In the genomic region with DNA sequence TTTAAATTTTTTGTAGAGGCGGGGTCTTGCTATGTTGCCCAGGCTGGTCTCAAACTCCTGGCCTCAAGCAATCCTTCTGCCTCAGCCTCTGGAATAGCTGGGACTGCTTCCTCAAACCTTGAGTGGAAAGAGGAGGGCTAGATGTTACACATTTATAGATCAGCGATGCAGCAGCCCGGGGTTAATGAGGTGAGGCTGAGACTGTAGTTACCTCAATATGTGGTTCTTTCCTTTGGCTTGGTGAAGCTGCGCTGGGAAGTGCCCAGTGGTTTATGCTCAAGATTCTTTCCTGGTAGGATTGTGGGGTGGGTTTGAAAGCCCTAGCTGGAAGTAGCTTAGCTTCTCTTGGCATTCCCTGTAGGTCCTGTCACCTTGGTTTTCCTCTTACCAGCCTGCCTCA, we compare ENCODE assay signal across 24 cellular contexts. TPM values are rescaled to one million over a fixed set of nuclear protein-coding genes. Genes with fewer than 3 reads are reported as not detected.
DNase-seq lines count a peak whose midpoint lies in the region; ATAC-seq and TF ChIP-seq lines count a peak whose summit lies in the region.
"Had no signal": no experiment of that assay in that cellular context is flagged by ENCODE, and none has a peak within 500 bp of the region (broad histone marks: within the 10 kb centered on the region; RNA-seq: fewer than 3 reads in every experiment).

No MANE protein-coding gene starts in this region.

- no peak overlapping the region for H3K27ac ChIP-seq in right atrium auricular region
- no peak overlapping the region for H3K27ac ChIP-seq in coronary artery
- H3K27ac ChIP-seq: A549 had no signal

- no peaks in the 10 kb centered on the region for H3K4me1 ChIP-seq in right atrium auricular region
- H3K4me1 ChIP-seq: Caco-2 had no signal

- no peak overlapping the region for H3K4me3 ChIP-seq in right atrium auricular region
- no peak overlapping the region for H3K4me3 ChIP-seq in coronary artery
- H3K4me3 ChIP-seq: A549 had no signal

- H3K36me3 ChIP-seq in right atrium auricular region, result no peaks in the 10 kb centered on the region

- intact Hi-C loops in Right ventricle myocardium superior (cut with DNase I), result no loop called here

- TF ChIP-seq CTCF in right atrium auricular region (IDR thresholded peaks at IDR 0.05) (no peak), coronary artery (IDR thresholded peaks at IDR 0.05) (no peak)

- DNase-seq in right atrium auricular region (ENCODE audit: low spot score) (peak; percentile 16), Right ventricle myocardium superior (no peak), coronary artery (ENCODE audit: low spot score) (peak; percentile 24), left kidney (ENCODE audit: low read depth, low spot score) (peak; percentile 36), GF-D8 (lab: John Stamatoyannopoulos, UW) (no peak), dermis blood vessel endothelial cell (no peak), HuH-7 (ENCODE audit: low spot score) (no peak)
- DNase-seq: C1 segment of cervical spinal cord; Caco-2; CD4-positive, alpha-beta memory T cell; DMS153; DND-41; Karpas-422; NCI-H1092; NCI-H1436; NCI-H187 treated with DMSO at 0.1 percent for 48 hours; NCI-H2171 treated with DMSO at 0.1 percent for 48 hours; NCI-H345; NCI-H524; NCI-H748 treated with DMSO at 0.1 percent for 48 hours; PC-3; SHP77 had no signal

- ATAC-seq in Right ventricle myocardium superior (ENCODE audit: poor library complexity), result no peak
- ATAC-seq: A549, HCT116, PC-3 had no signal

- H3K9me3 ChIP-seq in right atrium auricular region, result peaks cover 0 to 11% of the 10 kb centered on the region in 2 donors
- H3K9me3 ChIP-seq: A549, Caco-2 had no signal

- H3K27me3 ChIP-seq in right atrium auricular region, result no peaks in the 10 kb centered on the region

RNA-seq across cellular contexts. Expression of a gene that starts 22.5 kb away (rescaled TPM):
- total RNA-seq in right atrium auricular region (1 to 10 TPM; 1.4 to 3.0 TPM), Right ventricle myocardium superior (2.0 TPM), dermis blood vessel endothelial cell (11.7 and 19.5 TPM in 2 replicates)

Comparison
In these comparisons a context has a peak if more than half of its experiments do, and no peak if none do; other contexts are left out.
1. DNase-seq: peak in right atrium auricular region (single experiment), coronary artery (single experiment) and left kidney (single experiment); none in Right ventricle myocardium superior (single experiment), GF-D8 (single experiment), dermis blood vessel endothelial cell (single experiment) and HuH-7 (single experiment).